In genomic region chr11:132312616-132313210, GRCh38 we compare ENCODE assay signal across 8 cellular contexts.
DNase-seq lines count a peak whose midpoint lies in the region; ATAC-seq and TF ChIP-seq lines count a peak whose summit lies in the region.

No MANE protein-coding gene starts in this region.

- H3K27ac ChIP-seq in SK-N-SH (ENCODE audit: low read depth in 2 of 2, low read length in 1 of 2) (no peak overlapping the region), dorsolateral prefrontal cortex (peak overlapping the region in 36 of 59 donors; percentile 6 to 81 (median 34))

- H3K9me3 Mint-ChIP-seq in nephron: no peaks in the 10 kb centered on the region
- peaks cover 5% of the 10 kb centered on the region for H3K9me3 Mint-ChIP-seq in natural killer cell treated with Interleukin-12 subunit alpha and Interleukin-12 subunit beta and Interleukin-15 and Interleukin-18, amount 100 ng/mL, for 72 hours

- no peak overlapping the region for H3K4me3 Mint-ChIP-seq in nephron
- H3K4me3 Mint-ChIP-seq in natural killer cell treated with Interleukin-12 subunit alpha and Interleukin-12 subunit beta and Interleukin-15 and Interleukin-18, amount 100 ng/mL, for 72 hours: no peak overlapping the region

- peaks cover 6 to 11% of the 10 kb centered on the region in 2 experiments; a peak in 2 of 4 replicates for H3K4me1 ChIP-seq in SK-N-SH (ENCODE audit: control insufficient read depth in 1 of 2, insufficient read depth in 2 of 2, low read depth in 1 of 2, low read length in 1 of 2)

- peak; percentile 72 for TF ChIP-seq CTCF in SK-N-SH (IDR thresholded peaks at IDR 0.05)
- peak; percentile 32 to 78 (median 68) for TF ChIP-seq CTCF in dorsolateral prefrontal cortex (IDR thresholded peaks at IDR 0.05 in 54 of 56, conservative IDR thresholded peaks at IDR 0.05 in 2 of 56; ENCODE audit: low read depth in 1 of 56, partially characterized antibody in 56 of 56)
- TF ChIP-seq CTCF in nephron (IDR thresholded peaks at IDR 0.05; ENCODE audit: unreplicated experiment in 3 of 3): peak; percentile 48 to 61 (median 58)

- no peaks in the 10 kb centered on the region for H3K4me1 Mint-ChIP-seq in nephron
- H3K4me1 Mint-ChIP-seq in natural killer cell treated with Interleukin-12 subunit alpha and Interleukin-12 subunit beta and Interleukin-15 and Interleukin-18, amount 100 ng/mL, for 72 hours (ENCODE audit: low read depth in 2 of 2): no peaks in the 10 kb centered on the region

- POLR2A ChIA-PET in SK-N-SH (lab: Yijun Ruan, JAX): no interaction called here

- no peaks in the 10 kb centered on the region for H3K36me3 ChIP-seq in SK-N-SH (replicated peaks in 1 of 2; ENCODE audit: control insufficient read depth in 1 of 2, insufficient read depth in 2 of 2, low read length in 1 of 2)

- H3K4me3 ChIP-seq in SK-N-SH (ENCODE audit: low read depth in 2 of 2, low read length in 1 of 2): no peak overlapping the region; a peak in 1 of 4 replicates
- no peak overlapping the region for H3K4me3 ChIP-seq in dorsolateral prefrontal cortex

- peak overlapping the region; percentile 52; the same call in 1 of the 2 replicates for H3K4me2 ChIP-seq in SK-N-SH

- H3K27me3 ChIP-seq in SK-N-SH (ENCODE audit: insufficient read depth): no peaks in the 10 kb centered on the region
- no peaks in the 10 kb centered on the region for H3K27me3 ChIP-seq in dorsolateral prefrontal cortex

- H2AFZ ChIP-seq in SK-N-SH (ENCODE audit: low read depth): no peak overlapping the region

- WGBS in SK-N-SH (ENCODE audit: low lambda C conversion rate): 44% methylated on average over 8 of the region's 8 CpGs

- no peaks in the 10 kb centered on the region for H4K20me1 ChIP-seq in SK-N-SH (ENCODE audit: insufficient read depth)

- H3K27ac Mint-ChIP-seq in nephron: no peak overlapping the region
- H3K27ac Mint-ChIP-seq in natural killer cell treated with Interleukin-12 subunit alpha and Interleukin-12 subunit beta and Interleukin-15 and Interleukin-18, amount 100 ng/mL, for 72 hours: no peak overlapping the region

- H3K27me3 Mint-ChIP-seq in nephron (ENCODE audit: low read depth): peaks cover 7% of the 10 kb centered on the region
- H3K27me3 Mint-ChIP-seq in natural killer cell treated with Interleukin-12 subunit alpha and Interleukin-12 subunit beta and Interleukin-15 and Interleukin-18, amount 100 ng/mL, for 72 hours: no peaks in the 10 kb centered on the region

- peak; percentile 65 for DNase-seq in SK-N-SH
- DNase-seq in NCI-H146 treated with DMSO at 0.1 percent for 48 hours (lab: John Stamatoyannopoulos, UW; ENCODE audit: unreplicated experiment): peak; percentile 56
- peak in 1 of 10 donors; percentile 42 for DNase-seq in dorsolateral prefrontal cortex
- DNase-seq in natural killer cell treated with Interleukin-12 subunit alpha and Interleukin-12 subunit beta and Interleukin-15 and Interleukin-18, amount 100 ng/mL, for 72 hours (ENCODE audit: low spot score): no peak
- DNase-seq in stimulated activated CD4-positive, alpha-beta T cell treated with anti-CD3 and anti-CD28 coated beads, Interleukin-1b, Interleukin-23, amount 100 ng/mL, for 48 hours: no peak
- DNase-seq in NCI-H128 (lab: John Stamatoyannopoulos, UW; ENCODE audit: unreplicated experiment): no peak

- no peak overlapping the region for H3K9ac ChIP-seq in SK-N-SH

- no peaks in the 10 kb centered on the region for H3K9me2 ChIP-seq in SK-N-SH

- CTCF ChIA-PET in SK-N-SH (lab: Yijun Ruan, JAX): interaction anchor here (0.7 to 6.8 kb wide), 28 partner anchors 13 to 766 kb away, joined by 3 to 64 read pairs (median 3); no protein-coding TSS in a partner anchor

- no peak for ATAC-seq in SK-N-SH treated with all-trans-retinoic acid at 6 μM for 48 hours
- ATAC-seq in natural killer cell treated with Interleukin-12 subunit alpha and Interleukin-12 subunit beta and Interleukin-15 and Interleukin-18, amount 100 ng/mL, for 72 hours: no peak

- H3K9me3 ChIP-seq in SK-N-SH: no peaks in the 10 kb centered on the region

- no peaks in the 10 kb centered on the region for H3K79me2 ChIP-seq in SK-N-SH (ENCODE audit: insufficient read depth)

- intact Hi-C loops in dorsolateral prefrontal cortex (cut with DNase I): no loop called here

- TF ChIP-seq EP300 in SK-N-SH (IDR thresholded peaks at IDR 0.05; ENCODE audit: borderline replicate concordance in 1 of 2, low read depth in 1 of 2, low read length in 1 of 2): no peak

- TF ChIP-seq RAD21 in SK-N-SH (IDR thresholded peaks at IDR 0.05; ENCODE audit: low read length): peak; percentile 53

- H3F3A ChIP-seq in SK-N-SH (replicated peaks; ENCODE audit: insufficient read depth): peaks cover 12% of the 10 kb centered on the region

- H3K36me3 Mint-ChIP-seq in nephron (ENCODE audit: low read depth): no peaks in the 10 kb centered on the region
- H3K36me3 Mint-ChIP-seq in natural killer cell treated with Interleukin-12 subunit alpha and Interleukin-12 subunit beta and Interleukin-15 and Interleukin-18, amount 100 ng/mL, for 72 hours: no peaks in the 10 kb centered on the region

TF ChIP-seq in SK-N-SH, 30 proteins besides CTCF, POLR2A, EP300 and RAD21:
- no peak for TF ChIP-seq PBX3 (IDR thresholded peaks at IDR 0.05)
- TF ChIP-seq SMC3 (IDR thresholded peaks at IDR 0.05; ENCODE audit: low read depth, low read length): peak; percentile 30; the same call in 1 of the 2 replicates

TF ChIP-seq in SK-N-SH treated with all-trans-retinoic acid at 6 μM for 48 hours, 23 proteins besides CTCF, POLR2A, EP300 and RAD21:
- TF ChIP-seq ZFP3 (CRISPR knock-in tag; IDR thresholded peaks at IDR 0.05) (no peak), CSDC2 (CRISPR knock-in tag; IDR thresholded peaks at IDR 0.05) (no peak), ZFP30 (CRISPR knock-in tag; IDR thresholded peaks at IDR 0.05) (no peak), TOX (CRISPR knock-in tag; IDR thresholded peaks at IDR 0.05; ENCODE audit: borderline replicate concordance) (no peak), OSR1 (CRISPR knock-in tag; IDR thresholded peaks at IDR 0.05) (no peak), ISL1 (CRISPR knock-in tag; IDR thresholded peaks at IDR 0.05) (no peak), PATZ1 (CRISPR knock-in tag; IDR thresholded peaks at IDR 0.05; ENCODE audit: borderline replicate concordance) (no peak), PPARA (CRISPR knock-in tag; IDR thresholded peaks at IDR 0.05; ENCODE audit: borderline replicate concordance) (no peak), POU6F1 (CRISPR knock-in tag; IDR thresholded peaks at IDR 0.05; ENCODE audit: borderline replicate concordance, low read depth) (no peak), ESRRG (CRISPR knock-in tag; IDR thresholded peaks at IDR 0.05) (no peak), CSRNP3 (CRISPR knock-in tag; IDR thresholded peaks at IDR 0.05) (no peak), ZNF8 (CRISPR knock-in tag; IDR thresholded peaks at IDR 0.05) (no peak), GLIS3 (CRISPR knock-in tag; IDR thresholded peaks at IDR 0.05) (no peak)
TF ChIP-seq in SK-N-SH treated with all-trans-retinoic acid at 6 μM for 48 hours: peak in this region for 0.

Comparison
In these comparisons a context has a peak if more than half of its experiments do, and no peak if none do; other contexts are left out.
1. DNase-seq: peak in SK-N-SH (single experiment) and NCI-H146 treated with DMSO at 0.1 percent for 48 hours (single experiment); none in natural killer cell treated with Interleukin-12 subunit alpha and Interleukin-12 subunit beta and Interleukin-15 and Interleukin-18, amount 100 ng/mL, for 72 hours (single experiment), stimulated activated CD4-positive, alpha-beta T cell treated with anti-CD3 and anti-CD28 coated beads, Interleukin-1b, Interleukin-23, amount 100 ng/mL, for 48 hours (single experiment) and NCI-H128 (single experiment).
2. H3K27ac ChIP-seq: peak in dorsolateral prefrontal cortex (36 of 59); none in SK-N-SH (0 of 2).
3. Peak in every context shown above with its lines, with median percentiles within 50 percentile points of each other: CTCF ChIP-seq.